Comparison of ENCODE assay signal across 1 cellular context in the genomic region with DNA sequence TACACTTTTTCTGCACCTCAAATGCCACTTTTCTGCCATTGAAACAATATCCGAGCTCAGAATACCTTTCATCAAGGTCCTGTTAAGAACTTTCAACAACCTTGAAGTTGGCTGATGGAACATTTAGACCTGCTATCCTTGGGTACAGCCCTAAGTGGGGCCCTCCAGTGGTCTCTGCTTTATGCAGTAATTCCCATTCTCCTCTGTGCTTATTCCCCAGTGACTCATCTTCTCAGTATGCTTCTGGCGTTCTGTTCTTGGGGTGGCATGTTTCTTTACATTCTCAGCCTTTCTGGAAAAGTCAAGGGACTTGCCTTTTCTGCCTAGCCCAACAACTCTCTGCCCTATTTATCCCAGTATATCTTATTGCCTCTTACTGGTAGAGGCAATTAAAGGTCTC.
A peak's percentile ranks its signal among the peaks of the same experiment; 100 is the strongest.
TF ChIP-seq lines count a peak whose summit lies in the region.

No MANE protein-coding gene starts in this region.

TF ChIP-seq in K562, 482 proteins besides CTCF, POLR2A, EP300 and RAD21:
- TF ChIP-seq FOSL1 (tag; conservative IDR thresholded peaks at IDR 0.05), result peak; percentile 52
- TF ChIP-seq MTA3 (IDR thresholded peaks at IDR 0.05; ENCODE audit: borderline replicate concordance), result no peak
- TF ChIP-seq JUND (IDR thresholded peaks at IDR 0.05; ENCODE audit: borderline replicate concordance, low read depth, low read length), result peak; percentile 49; the same call in 1 of the 2 replicates
- peak; percentile 24; the same call in 1 of the 3 replicates for TF ChIP-seq JUND (tag; IDR thresholded peaks at IDR 0.05; ENCODE audit: borderline replicate concordance, low read depth, low read length)
- no peak for TF ChIP-seq RBBP5 (IDR thresholded peaks at IDR 0.05; ENCODE audit: borderline replicate concordance, insufficient read depth, low read length, poor library complexity, severe bottlenecking)
- TF ChIP-seq, protein P1, sequence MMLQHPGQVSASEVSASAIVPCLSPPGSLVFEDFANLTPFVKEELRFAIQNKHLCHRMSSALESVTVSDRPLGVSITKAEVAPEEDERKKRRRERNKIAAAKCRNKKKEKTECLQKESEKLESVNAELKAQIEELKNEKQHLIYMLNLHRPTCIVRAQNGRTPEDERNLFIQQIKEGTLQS (IDR thresholded peaks at IDR 0.05), result peak; percentile 53
- TF ChIP-seq, protein P1 (CRISPR knock-in tag; conservative IDR thresholded peaks at IDR 0.05), result no peak
- TF ChIP-seq, protein P2, sequence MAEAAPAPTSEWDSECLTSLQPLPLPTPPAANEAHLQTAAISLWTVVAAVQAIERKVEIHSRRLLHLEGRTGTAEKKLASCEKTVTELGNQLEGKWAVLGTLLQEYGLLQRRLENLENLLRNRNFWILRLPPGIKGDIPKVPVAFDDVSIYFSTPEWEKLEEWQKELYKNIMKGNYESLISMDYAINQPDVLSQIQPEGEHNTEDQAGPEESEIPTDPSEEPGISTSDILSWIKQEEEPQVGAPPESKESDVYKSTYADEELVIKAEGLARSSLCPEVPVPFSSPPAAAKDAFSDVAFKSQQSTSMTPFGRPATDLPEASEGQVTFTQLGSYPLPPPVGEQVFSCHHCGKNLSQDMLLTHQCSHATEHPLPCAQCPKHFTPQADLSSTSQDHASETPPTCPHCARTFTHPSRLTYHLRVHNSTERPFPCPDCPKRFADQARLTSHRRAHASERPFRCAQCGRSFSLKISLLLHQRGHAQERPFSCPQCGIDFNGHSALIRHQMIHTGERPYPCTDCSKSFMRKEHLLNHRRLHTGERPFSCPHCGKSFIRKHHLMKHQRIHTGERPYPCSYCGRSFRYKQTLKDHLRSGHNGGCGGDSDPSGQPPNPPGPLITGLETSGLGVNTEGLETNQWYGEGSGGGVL (CRISPR knock-in tag; IDR thresholded peaks at IDR 0.05), result no peak
